In genomic region chr20:25853718-25854381, GRCh38 we compare ENCODE assay signal across 8 cellular contexts.
DNase-seq lines count a peak whose midpoint lies in the region; ATAC-seq and TF ChIP-seq lines count a peak whose summit lies in the region.
"Not testable (repeated sequence)": the region's sequence is repeated elsewhere in the genome, so short reads cannot be mapped to it uniquely, and the experiment has no call there.

No MANE protein-coding gene starts in this region.

- ATAC-seq in SK-N-SH treated with all-trans-retinoic acid at 6 μM for 48 hours: peak; percentile 96
- peak; percentile 78 to 82 for ATAC-seq in stimulated activated naive B cell treated with anti-CD40 and anti-IgM and Interleukin-4, amounts not matched to agents 10 μg/mL and 1 μg/mL and 100 μg/mL, for 72 hours (replicated peaks)

- not testable (repeated sequence) for H3K9me3 Mint-ChIP-seq in stimulated activated naive B cell treated with anti-CD40 and anti-IgM and Interleukin-4, amounts not matched to agents 10 μg/mL and 1 μg/mL and 100 μg/mL, for 72 hours

- DNase-seq in DMS153 (lab: John Stamatoyannopoulos, UW): peak; percentile 11
- DNase-seq in HCEC 1CT: peak; percentile 36
- DNase-seq in NCI-H1092 (lab: John Stamatoyannopoulos, UW): peak; percentile 76
- peak; percentile 56 for DNase-seq in activated gamma-delta T cell (lab: John Stamatoyannopoulos, UW)
- DNase-seq in fibroblast of pulmonary artery (ENCODE audit: low read depth): peak; percentile 84
- peak; percentile 79 for DNase-seq in occipital lobe (lab: John Stamatoyannopoulos, UW)
- peak; percentile 64 for DNase-seq in stimulated activated naive B cell treated with anti-CD40 and anti-IgM and Interleukin-4, amounts not matched to agents 10 μg/mL and 1 μg/mL and 100 μg/mL, for 72 hours

- peak overlapping the region; percentile 64 for H3K4me3 ChIP-seq in fibroblast of pulmonary artery (replicated peaks; ENCODE audit: low read depth, low read length)

- TF ChIP-seq CTCF in fibroblast of pulmonary artery (IDR thresholded peaks at IDR 0.05; ENCODE audit: low read length, missing control alignments): not testable (repeated sequence)

- peaks cover 18 to 26% of the 10 kb centered on the region in 2 donors for H3K4me1 Mint-ChIP-seq in stimulated activated naive B cell treated with anti-CD40 and anti-IgM and Interleukin-4, amounts not matched to agents 10 μg/mL and 1 μg/mL and 100 μg/mL, for 72 hours

- peaks cover 62 to 75% of the 10 kb centered on the region in 2 donors for H3K27me3 Mint-ChIP-seq in stimulated activated naive B cell treated with anti-CD40 and anti-IgM and Interleukin-4, amounts not matched to agents 10 μg/mL and 1 μg/mL and 100 μg/mL, for 72 hours

- peak overlapping the region; percentile 94 for H3K27ac Mint-ChIP-seq in stimulated activated naive B cell treated with anti-CD40 and anti-IgM and Interleukin-4, amounts not matched to agents 10 μg/mL and 1 μg/mL and 100 μg/mL, for 72 hours

- H3K4me3 Mint-ChIP-seq in stimulated activated naive B cell treated with anti-CD40 and anti-IgM and Interleukin-4, amounts not matched to agents 10 μg/mL and 1 μg/mL and 100 μg/mL, for 72 hours: peak overlapping the region; percentile 86 to 88

- H3K36me3 Mint-ChIP-seq in stimulated activated naive B cell treated with anti-CD40 and anti-IgM and Interleukin-4, amounts not matched to agents 10 μg/mL and 1 μg/mL and 100 μg/mL, for 72 hours: not testable (repeated sequence)

Comparison
In these comparisons a context has a peak if more than half of its experiments do, and no peak if none do; other contexts are left out.
1. Peak in every context shown above with its lines: DNase-seq, ATAC-seq and H3K4me3 ChIP-seq.
2. DNase-seq: peak in every context shown above with its lines; median percentile 84 in fibroblast of pulmonary artery; 79 in occipital lobe; 76 in NCI-H1092; 64 in stimulated activated naive B cell treated with anti-CD40 and anti-IgM and Interleukin-4, amounts not matched to agents 10 μg/mL and 1 μg/mL and 100 μg/mL, for 72 hours; 56 in activated gamma-delta T cell; 36 in HCEC 1CT; 11 in DMS153.